In the genomic region with DNA sequence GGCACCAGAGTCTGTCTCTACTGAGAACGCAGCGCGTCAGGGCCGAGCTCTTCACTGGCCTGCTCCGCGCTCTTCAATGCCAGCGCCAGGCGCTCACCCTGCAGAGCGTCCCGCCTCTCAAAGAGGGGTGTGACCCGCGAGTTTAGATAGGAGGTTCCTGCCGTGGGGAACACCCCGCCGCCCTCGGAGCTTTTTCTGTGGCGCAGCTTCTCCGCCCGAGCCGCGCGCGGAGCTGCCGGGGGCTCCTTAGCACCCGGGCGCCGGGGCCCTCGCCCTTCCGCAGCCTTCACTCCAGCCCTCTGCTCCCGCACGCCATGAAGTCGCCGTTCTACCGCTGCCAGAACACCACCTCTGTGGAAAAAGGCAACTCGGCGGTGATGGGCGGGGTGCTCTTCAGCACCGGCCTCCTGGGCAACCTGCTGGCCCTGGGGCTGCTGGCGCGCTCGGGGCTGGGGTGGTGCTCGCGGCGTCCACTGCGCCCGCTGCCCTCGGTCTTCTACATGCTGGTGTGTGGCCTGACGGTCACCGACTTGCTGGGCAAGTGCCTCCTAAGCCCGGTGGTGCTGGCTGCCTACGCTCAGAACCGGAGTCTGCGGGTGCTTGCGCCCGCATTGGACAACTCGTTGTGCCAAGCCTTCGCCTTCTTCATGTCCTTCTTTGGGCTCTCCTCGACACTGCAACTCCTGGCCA, we compare ENCODE assay signal across 8 cellular contexts. TPM values are rescaled to one million over a fixed set of nuclear protein-coding genes. Genes with fewer than 3 reads are reported as not detected.
DNase-seq lines count a peak whose midpoint lies in the region; ATAC-seq, FAIRE-seq and TF ChIP-seq lines count a peak whose summit lies in the region.

A gene with protein sequence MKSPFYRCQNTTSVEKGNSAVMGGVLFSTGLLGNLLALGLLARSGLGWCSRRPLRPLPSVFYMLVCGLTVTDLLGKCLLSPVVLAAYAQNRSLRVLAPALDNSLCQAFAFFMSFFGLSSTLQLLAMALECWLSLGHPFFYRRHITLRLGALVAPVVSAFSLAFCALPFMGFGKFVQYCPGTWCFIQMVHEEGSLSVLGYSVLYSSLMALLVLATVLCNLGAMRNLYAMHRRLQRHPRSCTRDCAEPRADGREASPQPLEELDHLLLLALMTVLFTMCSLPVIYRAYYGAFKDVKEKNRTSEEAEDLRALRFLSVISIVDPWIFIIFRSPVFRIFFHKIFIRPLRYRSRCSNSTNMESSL (plus strand): TSS at position 198 of the 690 bp plus-strand sequence. CDS start 117 bp downstream, at position 315.

- peak within 1 kb of the TSS; percentile 54 for H3K27ac Mint-ChIP-seq in osteocyte (ENCODE audit: unreplicated experiment)

- no peak within 1 kb of the TSS for H3K9ac ChIP-seq in Karpas-422 (ENCODE audit: low read length)

- no peak for ATAC-seq in HG02981 (IDR thresholded peaks at IDR 0.05; ENCODE audit: unreplicated experiment)

- TF ChIP-seq CTCF in GM13976 (IDR thresholded peaks at IDR 0.05; ENCODE audit: borderline replicate concordance, control extremely low read depth, extremely low read depth, insufficient read depth, missing control alignments) (no peak), foreskin fibroblast (IDR thresholded peaks at IDR 0.05; ENCODE audit: low read depth, low read length) (no peak), osteocyte (IDR thresholded peaks at IDR 0.05) (no peak)

- DNase-seq in GM13976 (ENCODE audit: low spot score) (peak; percentile 23), foreskin fibroblast (peak in 1 of 2 donors; percentile 66), osteocyte (ENCODE audit: extremely low spot score, unreplicated experiment) (no peak), epidermal melanocyte (ENCODE audit: insufficient read length, low spot score) (no peak), Karpas-422 (no peak), RCC 7860 (ENCODE audit: low spot score) (no peak)
- peak; percentile 53 for DNase-seq in activated CD8-positive, alpha-beta memory T cell treated with anti-CD3 and anti-CD28 coated beads, Interleukin-2, amount 50 U/mL, for 4 hours

- H3K4me1 Mint-ChIP-seq in osteocyte (ENCODE audit: unreplicated experiment): peaks cover 36% of the 10 kb centered on the region

- H3K36me3 Mint-ChIP-seq in osteocyte (ENCODE audit: unreplicated experiment): no peaks in the 10 kb centered on the region

- no peak within 1 kb of the TSS for H2AFZ ChIP-seq in Karpas-422 (ENCODE audit: low read length)

- H3K9me3 Mint-ChIP-seq in osteocyte (ENCODE audit: unreplicated experiment): no peaks in the 10 kb centered on the region

- H3K4me3 ChIP-seq in foreskin fibroblast (ENCODE audit: low read depth in 1 of 2, low read length in 2 of 2): peak within 1 kb of the TSS; percentile 19 to 21
- H3K4me3 ChIP-seq in Karpas-422 (ENCODE audit: low read length): no peak within 1 kb of the TSS

- no peaks in the 10 kb centered on the region for H3K27me3 ChIP-seq in Karpas-422 (ENCODE audit: low read length)

- H3K4me1 ChIP-seq in Karpas-422 (ENCODE audit: low read length): no peaks in the 10 kb centered on the region

- no peaks in the 10 kb centered on the region for H3K9me3 ChIP-seq in Karpas-422 (ENCODE audit: low read length)

- FAIRE-seq in RCC 7860 (lab: Jason Lieb, UNC): no peak

- H3K27me3 Mint-ChIP-seq in osteocyte (ENCODE audit: unreplicated experiment): peaks cover 55% of the 10 kb centered on the region

- H3K4me2 ChIP-seq in Karpas-422 (ENCODE audit: low read depth, low read length, poor library complexity, severe bottlenecking): no peak within 1 kb of the TSS

- no peaks in the 10 kb centered on the region for H3K79me2 ChIP-seq in Karpas-422 (ENCODE audit: low read length)

- no peaks in the 10 kb centered on the region for H3K36me3 ChIP-seq in Karpas-422 (ENCODE audit: insufficient read depth, low read length)

- H3K9me2 ChIP-seq in Karpas-422 (replicated peaks; ENCODE audit: insufficient read depth, low read length): no peaks in the 10 kb centered on the region

- H3K27ac ChIP-seq in Karpas-422 (ENCODE audit: low read length): no peak within 1 kb of the TSS

- in situ Hi-C loops in GM13976 (cut with MboI; ENCODE audit: low sequenced_read_pairs, unreplicated experiment): no loop called here

- H3K4me3 Mint-ChIP-seq in osteocyte (ENCODE audit: unreplicated experiment): peak within 1 kb of the TSS; percentile 74

- no peaks in the 10 kb centered on the region for H4K20me1 ChIP-seq in Karpas-422 (ENCODE audit: insufficient read depth, low read depth, low read length)

RNA-seq across cellular contexts. Expression of the gene that starts here (rescaled TPM):
- not detected in 2 replicates for total RNA-seq in osteocyte
- total RNA-seq in Karpas-422 (2014; rRNA removed; shearing (Covaris generic); ENCODE audit: low replicate concordance): not detected in 2 replicates

Comparison
In these comparisons a context has a peak if more than half of its experiments do, and no peak if none do; other contexts are left out.
1. DNase-seq: peak in GM13976 (single experiment) and activated CD8-positive, alpha-beta memory T cell treated with anti-CD3 and anti-CD28 coated beads, Interleukin-2, amount 50 U/mL, for 4 hours (single experiment); none in osteocyte (single experiment), epidermal melanocyte (single experiment), Karpas-422 (single experiment) and RCC 7860 (single experiment).